2 cellular contexts compared by ENCODE assay signal in genomic region chr3:33711100-33711499, GRCh38.
TF ChIP-seq lines count a peak whose summit lies in the region.

No MANE protein-coding gene starts in this region.

TF ChIP-seq in HepG2, 621 proteins besides CTCF, POLR2A, EP300 and RAD21:
- TF ChIP-seq MIER2 (CRISPR knock-in tag; IDR thresholded peaks at IDR 0.05) (no peak), CEBPB (IDR thresholded peaks at IDR 0.05; ENCODE audit: borderline replicate concordance, low read depth, low read length) (peak; percentile 55; the same call in 1 of the 2 replicates)
TF ChIP-seq in HepG2: peak in this region for 1.

TF ChIP-seq in K562, 482 proteins besides CTCF, POLR2A, EP300 and RAD21:
- no peak for TF ChIP-seq NCOA6 (IDR thresholded peaks at IDR 0.05)
- TF ChIP-seq CEBPB (tag; IDR thresholded peaks at IDR 0.05), result peak; percentile 67
